ENCODE assay signal across 1 cellular context in genomic region chr17:47232465-47232864, GRCh38.
A peak's percentile ranks its signal among the peaks of the same experiment; 100 is the strongest.
TF ChIP-seq lines count a peak whose summit lies in the region.

No MANE protein-coding gene starts in this region.

TF ChIP-seq in WTC11, 78 proteins besides CTCF, POLR2A, EP300 and RAD21 (continued from another document):
- TF ChIP-seq SMAD4 (CRISPR knock-in tag; IDR thresholded peaks at IDR 0.05) (no peak), NFE2L1 (CRISPR knock-in tag; IDR thresholded peaks at IDR 0.05) (no peak), ZNF121 (CRISPR knock-in tag; IDR thresholded peaks at IDR 0.05) (peak; percentile 55; the same call in 1 of the 2 replicates), EMX1 (CRISPR knock-in tag; IDR thresholded peaks at IDR 0.05) (no peak)
- TF ChIP-seq, protein P1, sequence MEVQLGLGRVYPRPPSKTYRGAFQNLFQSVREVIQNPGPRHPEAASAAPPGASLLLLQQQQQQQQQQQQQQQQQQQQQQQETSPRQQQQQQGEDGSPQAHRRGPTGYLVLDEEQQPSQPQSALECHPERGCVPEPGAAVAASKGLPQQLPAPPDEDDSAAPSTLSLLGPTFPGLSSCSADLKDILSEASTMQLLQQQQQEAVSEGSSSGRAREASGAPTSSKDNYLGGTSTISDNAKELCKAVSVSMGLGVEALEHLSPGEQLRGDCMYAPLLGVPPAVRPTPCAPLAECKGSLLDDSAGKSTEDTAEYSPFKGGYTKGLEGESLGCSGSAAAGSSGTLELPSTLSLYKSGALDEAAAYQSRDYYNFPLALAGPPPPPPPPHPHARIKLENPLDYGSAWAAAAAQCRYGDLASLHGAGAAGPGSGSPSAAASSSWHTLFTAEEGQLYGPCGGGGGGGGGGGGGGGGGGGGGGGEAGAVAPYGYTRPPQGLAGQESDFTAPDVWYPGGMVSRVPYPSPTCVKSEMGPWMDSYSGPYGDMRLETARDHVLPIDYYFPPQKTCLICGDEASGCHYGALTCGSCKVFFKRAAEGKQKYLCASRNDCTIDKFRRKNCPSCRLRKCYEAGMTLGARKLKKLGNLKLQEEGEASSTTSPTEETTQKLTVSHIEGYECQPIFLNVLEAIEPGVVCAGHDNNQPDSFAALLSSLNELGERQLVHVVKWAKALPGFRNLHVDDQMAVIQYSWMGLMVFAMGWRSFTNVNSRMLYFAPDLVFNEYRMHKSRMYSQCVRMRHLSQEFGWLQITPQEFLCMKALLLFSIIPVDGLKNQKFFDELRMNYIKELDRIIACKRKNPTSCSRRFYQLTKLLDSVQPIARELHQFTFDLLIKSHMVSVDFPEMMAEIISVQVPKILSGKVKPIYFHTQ (CRISPR knock-in tag; IDR thresholded peaks at IDR 0.05) = no peak
